8 cellular contexts compared by ENCODE assay signal in the genomic region with DNA sequence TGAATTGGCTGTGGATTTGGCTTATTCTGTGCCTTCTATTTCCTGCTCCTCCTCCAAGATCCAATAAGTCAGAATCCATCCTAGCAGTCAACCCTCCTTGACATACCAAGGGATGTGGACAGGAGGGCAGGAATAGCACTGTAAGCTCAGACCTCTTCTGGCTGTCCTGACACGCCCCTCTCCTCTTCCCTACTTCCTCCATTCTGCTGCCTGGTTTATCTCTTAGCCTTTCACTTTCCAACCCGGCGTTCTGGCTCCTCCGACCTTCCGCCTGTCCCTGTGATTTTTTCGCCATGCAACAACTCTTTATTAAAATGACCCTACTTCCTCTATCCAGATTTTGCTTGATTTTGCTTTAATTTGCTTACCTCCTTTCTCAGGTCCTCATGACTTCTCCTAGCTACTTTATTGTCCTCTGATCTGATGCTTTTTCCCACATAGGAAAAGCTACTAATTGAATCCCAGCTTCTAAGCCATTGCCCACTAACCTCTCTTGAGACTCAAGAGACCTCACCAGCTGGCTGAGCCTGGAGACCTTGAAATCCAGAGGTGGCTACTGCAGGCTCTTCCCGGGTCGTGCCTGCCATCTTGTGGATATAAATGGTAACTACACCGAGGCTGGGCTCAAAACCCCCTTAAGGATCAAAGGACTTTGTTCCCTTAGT.
A peak's percentile ranks its signal among the peaks of the same experiment; 100 is the strongest.
DNase-seq lines count a peak whose midpoint lies in the region; ATAC-seq and TF ChIP-seq lines count a peak whose summit lies in the region.

No MANE protein-coding gene starts in this region.

- H3K27ac Mint-ChIP-seq in activated CD4-positive, alpha-beta memory T cell treated with anti-CD3 and anti-CD28 coated beads for 36 hours: no peak overlapping the region
- peak overlapping the region in 5 of 9 donors; percentile 14 to 85 (median 37) for H3K27ac Mint-ChIP-seq in naive thymus-derived CD4-positive, alpha-beta T cell

- H3K36me3 Mint-ChIP-seq in activated CD4-positive, alpha-beta memory T cell treated with anti-CD3 and anti-CD28 coated beads for 36 hours: no peaks in the 10 kb centered on the region
- no peaks in the 10 kb centered on the region for H3K36me3 Mint-ChIP-seq in naive thymus-derived CD4-positive, alpha-beta T cell

- H3K4me2 ChIP-seq in BLaER1 treated with 17β-estradiol and CSF1 and Interleukin-3, amounts not matched to agents 10 nM and 100 nM: peak overlapping the region in 6 of 11 experiments; percentile 1 to 75 (median 44); a peak in 11 of 22 replicates

- H3K36me3 ChIP-seq in BLaER1 treated with 17β-estradiol and CSF1 and Interleukin-3, amounts not matched to agents 10 nM and 100 nM: no peaks in the 10 kb centered on the region
- no peaks in the 10 kb centered on the region for H3K36me3 ChIP-seq in naive thymus-derived CD4-positive, alpha-beta T cell (ENCODE audit: control insufficient read depth in 2 of 3, insufficient read depth in 3 of 3, low read length in 3 of 3)
- H3K36me3 ChIP-seq in thoracic aorta: no peaks in the 10 kb centered on the region

- H3K9me3 Mint-ChIP-seq in activated CD4-positive, alpha-beta memory T cell treated with anti-CD3 and anti-CD28 coated beads for 36 hours: no peaks in the 10 kb centered on the region
- no peaks in the 10 kb centered on the region for H3K9me3 Mint-ChIP-seq in naive thymus-derived CD4-positive, alpha-beta T cell

- intact Hi-C loops in activated CD4-positive, alpha-beta memory T cell treated with anti-CD3 and anti-CD28 coated beads for 36 hours (cut with micrococcal nuclease): loop anchor here (1.0 to 2.0 kb wide), 2 partner anchors 951 to 1287 kb away; no protein-coding TSS in a partner anchor
- intact Hi-C loops in naive thymus-derived CD4-positive, alpha-beta T cell (cut with micrococcal nuclease): loop anchor here in 1 of 2 donors (1.0 to 10.0 kb wide), 2 partner anchors 951 to 1283 kb away; no protein-coding TSS in a partner anchor

- H3K9ac ChIP-seq in BLaER1 treated with 17β-estradiol and CSF1 and Interleukin-3, amounts not matched to agents 10 nM and 100 nM: peak overlapping the region in 2 of 11 experiments; percentile 25 to 28; a peak in 2 of 22 replicates

- H3K4me1 ChIP-seq in BLaER1 treated with 17β-estradiol and CSF1 and Interleukin-3, amounts not matched to agents 10 nM and 100 nM: peaks cover 14 to 28% (median 20%) of the 10 kb centered on the region in 10 experiments
- peaks cover 11 to 18% of the 10 kb centered on the region in 2 donors for H3K4me1 ChIP-seq in naive thymus-derived CD4-positive, alpha-beta T cell (ENCODE audit: control insufficient read depth in 2 of 2, insufficient read depth in 2 of 2, low read length in 2 of 2)
- no peaks in the 10 kb centered on the region for H3K4me1 ChIP-seq in thoracic aorta (ENCODE audit: control insufficient read depth in 1 of 2, low read depth in 2 of 2)

- H3K4me3 Mint-ChIP-seq in activated CD4-positive, alpha-beta memory T cell treated with anti-CD3 and anti-CD28 coated beads for 36 hours: no peak overlapping the region
- H3K4me3 Mint-ChIP-seq in naive thymus-derived CD4-positive, alpha-beta T cell: peak overlapping the region in 1 of 10 donors; percentile 8

- no peak overlapping the region for H3K27ac ChIP-seq in BLaER1 treated with 17β-estradiol and CSF1 and Interleukin-3, amounts not matched to agents 10 nM and 100 nM
- H3K27ac ChIP-seq in naive thymus-derived CD4-positive, alpha-beta T cell (ENCODE audit: low read depth, low read length): no peak overlapping the region
- no peak overlapping the region for H3K27ac ChIP-seq in thoracic aorta

- no peaks in the 10 kb centered on the region for H4K20me1 ChIP-seq in BLaER1 treated with 17β-estradiol and CSF1 and Interleukin-3, amounts not matched to agents 10 nM and 100 nM

- H3K27me3 Mint-ChIP-seq in activated CD4-positive, alpha-beta memory T cell treated with anti-CD3 and anti-CD28 coated beads for 36 hours: no peaks in the 10 kb centered on the region
- H3K27me3 Mint-ChIP-seq in naive thymus-derived CD4-positive, alpha-beta T cell: peaks cover 0 to 4% (median 2%) of the 10 kb centered on the region in 5 donors

- peak; percentile 80 for TF ChIP-seq CTCF in epithelial cell of proximal tubule (conservative IDR thresholded peaks at IDR 0.05; ENCODE audit: low read depth, low read length)
- peak; percentile 77 for TF ChIP-seq CTCF in thoracic aorta (IDR thresholded peaks at IDR 0.05)

- peak; percentile 87 for ATAC-seq in GM18868 (IDR thresholded peaks at IDR 0.05; ENCODE audit: unreplicated experiment)
- peak; percentile 70 for ATAC-seq in HG03139 (IDR thresholded peaks at IDR 0.05; ENCODE audit: unreplicated experiment)
- peak; percentile 56 for ATAC-seq in naive thymus-derived CD4-positive, alpha-beta T cell
- ATAC-seq in thoracic aorta (ENCODE audit: insufficient number of reproducible peaks, low FRiP score, low read depth): no peak

- H3K4me1 Mint-ChIP-seq in activated CD4-positive, alpha-beta memory T cell treated with anti-CD3 and anti-CD28 coated beads for 36 hours (ENCODE audit: low read depth): peaks cover 13% of the 10 kb centered on the region
- H3K4me1 Mint-ChIP-seq in naive thymus-derived CD4-positive, alpha-beta T cell: peaks cover 14 to 25% (median 21%) of the 10 kb centered on the region in 7 donors

- CTCF ChIA-PET in activated CD4-positive, alpha-beta memory T cell treated with anti-CD3 and anti-CD28 coated beads for 36 hours (lab: Charles Lee): interaction anchor here (0.6 to 3.4 kb wide), 9 partner anchors 10 to 1287 kb away, joined by 3 to 49 read pairs (median 3); no protein-coding TSS in a partner anchor
- CTCF ChIA-PET in naive thymus-derived CD4-positive, alpha-beta T cell (lab: Charles Lee): interaction anchor here (0.7 to 4.1 kb wide), 5 partner anchors 16 to 960 kb away, joined by 3 to 40 read pairs (median 3); no protein-coding TSS in a partner anchor

- H3K27me3 ChIP-seq in BLaER1 treated with 17β-estradiol and CSF1 and Interleukin-3, amounts not matched to agents 10 nM and 100 nM: no peaks in the 10 kb centered on the region
- no peaks in the 10 kb centered on the region for H3K27me3 ChIP-seq in naive thymus-derived CD4-positive, alpha-beta T cell (ENCODE audit: control insufficient read depth in 2 of 2, insufficient read depth in 2 of 2, low read length in 2 of 2)
- H3K27me3 ChIP-seq in thoracic aorta (replicated peaks; ENCODE audit: insufficient read depth): no peaks in the 10 kb centered on the region

- H3K9me3 ChIP-seq in BLaER1 treated with 17β-estradiol and CSF1 and Interleukin-3, amounts not matched to agents 10 nM and 100 nM (replicated peaks in 1 of 11): no peaks in the 10 kb centered on the region
- no peaks in the 10 kb centered on the region for H3K9me3 ChIP-seq in naive thymus-derived CD4-positive, alpha-beta T cell (ENCODE audit: control insufficient read depth in 2 of 3, low read length in 3 of 3)
- no peaks in the 10 kb centered on the region for H3K9me3 ChIP-seq in thoracic aorta

- H3K4me3 ChIP-seq in BLaER1 treated with 17β-estradiol and CSF1 and Interleukin-3, amounts not matched to agents 10 nM and 100 nM: peak overlapping the region in 3 of 10 experiments; percentile 20 to 45 (median 34); a peak in 4 of 20 replicates
- no peak overlapping the region for H3K4me3 ChIP-seq in epithelial cell of proximal tubule (ENCODE audit: low read depth, low read length)
- no peak overlapping the region for H3K4me3 ChIP-seq in naive thymus-derived CD4-positive, alpha-beta T cell (ENCODE audit: low read length)
- H3K4me3 ChIP-seq in thoracic aorta: peak overlapping the region; percentile 16

- POLR2A ChIA-PET in activated CD4-positive, alpha-beta memory T cell treated with anti-CD3 and anti-CD28 coated beads for 36 hours (lab: Charles Lee): no interaction called here
- POLR2A ChIA-PET in naive thymus-derived CD4-positive, alpha-beta T cell (lab: Charles Lee): interaction anchor here (1.3 to 1.7 kb wide), 3 partner anchors 22 to 238 kb away, joined by 3 to 11 read pairs (median 8); a partner anchor contains a TSS

- DNase-seq in NCI-H460 (ENCODE audit: extremely low read depth, low read depth) (peak; percentile 41), epithelial cell of proximal tubule (ENCODE audit: low read depth) (no peak), thoracic aorta (ENCODE audit: low spot score) (no peak)
- DNase-seq in activated CD4-positive, alpha-beta memory T cell treated with anti-CD3 and anti-CD28 coated beads for 36 hours: peak; percentile 60
- peak; percentile 17 to 54 (median 48) for DNase-seq in naive thymus-derived CD4-positive, alpha-beta T cell

Comparison
In these comparisons a context has a peak if more than half of its experiments do, and no peak if none do; other contexts are left out.
1. DNase-seq: peak in NCI-H460 (single experiment), activated CD4-positive, alpha-beta memory T cell treated with anti-CD3 and anti-CD28 coated beads for 36 hours (single experiment) and naive thymus-derived CD4-positive, alpha-beta T cell (9 of 9); none in epithelial cell of proximal tubule (single experiment) and thoracic aorta (single experiment).